Comparison of ENCODE assay signal across 25 cellular contexts in the genomic region with DNA sequence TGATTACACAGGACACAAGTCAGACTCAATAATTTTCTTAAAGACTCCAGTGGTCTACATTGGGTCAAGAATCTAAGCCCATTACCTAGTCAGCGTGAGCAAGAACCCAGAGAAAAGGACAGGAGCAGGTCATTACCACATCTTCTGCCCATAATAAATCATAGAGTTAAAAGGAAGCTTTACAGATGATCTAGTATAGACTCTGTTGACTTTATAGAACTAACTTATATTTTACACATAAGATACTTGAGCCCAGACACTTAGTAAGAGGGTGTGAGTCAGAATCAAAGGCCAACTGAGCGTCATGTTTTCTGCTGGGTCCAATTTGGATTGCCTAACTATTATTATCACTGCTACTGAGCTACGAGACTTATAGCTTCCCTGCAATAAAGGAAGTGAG.
DNase-seq lines count a peak whose midpoint lies in the region; ATAC-seq and TF ChIP-seq lines count a peak whose summit lies in the region.
"Had no signal": no experiment of that assay in that cellular context is flagged by ENCODE, and none has a peak within 500 bp of the region (broad histone marks: within the 10 kb centered on the region; RNA-seq: fewer than 3 reads in every experiment).

No MANE protein-coding gene starts in this region.

- H3K4me1 ChIP-seq in adipocyte (ENCODE audit: control insufficient read depth, insufficient read depth, low read length): peaks cover 3% of the 10 kb centered on the region

- no peaks in the 10 kb centered on the region for H3K36me3 ChIP-seq in adipocyte (ENCODE audit: control insufficient read depth, insufficient read depth, low read length, severe bottlenecking)
- H3K36me3 ChIP-seq: neutrophil, thoracic aorta had no signal

- no peak overlapping the region for H3K9ac ChIP-seq in adipocyte (ENCODE audit: low read length)

- no peak for ATAC-seq in HG03039 (IDR thresholded peaks at IDR 0.05; ENCODE audit: unreplicated experiment)
- ATAC-seq: activated CD8-positive, alpha-beta T cell treated with anti-CD3 and anti-CD28 coated beads for 36 hours; activated naive CD8-positive, alpha-beta T cell treated with anti-CD3 and anti-CD28 coated beads, Interleukin-2, amount 50 U/mL, for 24 hours; GM23338; T-cell had no signal

- no peak overlapping the region for H3K27ac Mint-ChIP-seq in CD14-positive monocyte
- H3K27ac Mint-ChIP-seq: activated CD8-positive, alpha-beta T cell treated with anti-CD3 and anti-CD28 coated beads for 36 hours; activated naive CD8-positive, alpha-beta T cell treated with anti-CD3 and anti-CD28 coated beads, Interleukin-2, amount 50 U/mL, for 24 hours; CD8-positive, alpha-beta memory T cell; GM23338; T-cell had no signal

- no peaks in the 10 kb centered on the region for H3K36me3 Mint-ChIP-seq in CD14-positive monocyte
- H3K36me3 Mint-ChIP-seq: CD8-positive, alpha-beta memory T cell; T-cell had no signal

- TF ChIP-seq CTCF in AG04449 (IDR thresholded peaks at IDR 0.05; ENCODE audit: insufficient read depth, low read length, missing control alignments) (no peak), fibroblast of mammary gland (conservative IDR thresholded peaks at IDR 0.05; ENCODE audit: control insufficient read depth, insufficient read depth, low read depth, low read length) (no peak), CD14-positive monocyte (IDR thresholded peaks at IDR 0.05) (no peak)

- H3K4me3 Mint-ChIP-seq in CD14-positive monocyte: no peak overlapping the region
- H3K4me3 Mint-ChIP-seq: activated CD8-positive, alpha-beta T cell treated with anti-CD3 and anti-CD28 coated beads for 36 hours; activated naive CD8-positive, alpha-beta T cell treated with anti-CD3 and anti-CD28 coated beads, Interleukin-2, amount 50 U/mL, for 24 hours; CD8-positive, alpha-beta memory T cell; GM23338; T-cell had no signal

- no peaks in the 10 kb centered on the region for H3K9me3 ChIP-seq in adipocyte (ENCODE audit: control insufficient read depth, low read length)
- H3K9me3 ChIP-seq: neutrophil, thoracic aorta had no signal

- intact Hi-C loops in CD14-positive monocyte (cut with micrococcal nuclease): no loop called here

- peaks cover 0 to 3% (median 0%) of the 10 kb centered on the region in 3 donors for H3K27me3 Mint-ChIP-seq in CD14-positive monocyte (ENCODE audit: low read depth in 3 of 3)
- H3K27me3 Mint-ChIP-seq: activated CD8-positive, alpha-beta T cell treated with anti-CD3 and anti-CD28 coated beads for 36 hours; activated naive CD8-positive, alpha-beta T cell treated with anti-CD3 and anti-CD28 coated beads, Interleukin-2, amount 50 U/mL, for 24 hours; CD8-positive, alpha-beta memory T cell; T-cell had no signal

- CTCF ChIA-PET in AG04449 (lab: Yijun Ruan, JAX): interaction anchor here (1.0 kb wide), 2 partner anchors 286 to 309 kb away, joined by 3 read pairs; no protein-coding TSS in a partner anchor

- H3K27me3 ChIP-seq in adipocyte (replicated peaks; ENCODE audit: control insufficient read depth, insufficient read depth, low read length): no peaks in the 10 kb centered on the region
- H3K27me3 ChIP-seq: neutrophil had no signal

- H3K4me3 ChIP-seq in AG04449 (ENCODE audit: low read depth, low read length) (no peak overlapping the region), adipocyte (ENCODE audit: low read length) (no peak overlapping the region), fibroblast of mammary gland (ENCODE audit: control insufficient read depth, low read depth, low read length) (no peak overlapping the region)
- H3K4me3 ChIP-seq: GM23338, thoracic aorta had no signal

- H3K9me3 Mint-ChIP-seq in CD14-positive monocyte: peaks cover 0 to 12% (median 2%) of the 10 kb centered on the region in 7 donors
- H3K9me3 Mint-ChIP-seq: activated CD8-positive, alpha-beta T cell treated with anti-CD3 and anti-CD28 coated beads for 36 hours; GM23338 had no signal

- POLR2A ChIA-PET in AG04449 (lab: Yijun Ruan, JAX): no interaction called here

- DNase-seq in AG04449 (ENCODE audit: low read depth, low spot score) (peak; percentile 28), HCEC 1CT (peak; percentile 27), adipocyte (ENCODE audit: low read depth) (peak; percentile 5), fibroblast of mammary gland (ENCODE audit: low read depth) (peak; percentile 20), DMS114 treated with DMSO at 0.1 percent for 48 hours (lab: John Stamatoyannopoulos, UW; ENCODE audit: unreplicated experiment) (no peak), CD14-positive monocyte (ENCODE audit: low spot score) (no peak), hepatic stellate cell (ENCODE audit: low spot score) (no peak)
- DNase-seq: activated CD4-positive, CD25-positive, alpha-beta regulatory T cell treated with anti-CD3 and anti-CD28 coated beads, Interleukin-2, amount 50 U/mL, for 72 hours; activated CD8-positive, alpha-beta T cell treated with anti-CD3 and anti-CD28 coated beads for 36 hours; activated gamma-delta T cell; activated naive CD8-positive, alpha-beta T cell treated with anti-CD3 and anti-CD28 coated beads, Interleukin-2, amount 50 U/mL, for 24 hours; activated T-cell treated with anti-CD3 and anti-CD28 coated beads for 4 hours; CD8-positive, alpha-beta memory T cell; DMS79; erythroblast; IMR-90; NCI-H146; NCI-H526 treated with DMSO at 0.1 percent for 48 hours; small intestine; stimulated activated naive CD4-positive, alpha-beta T cell; T-cell had no signal

- no peaks in the 10 kb centered on the region for H3K4me1 Mint-ChIP-seq in CD14-positive monocyte
- H3K4me1 Mint-ChIP-seq: activated naive CD8-positive, alpha-beta T cell treated with anti-CD3 and anti-CD28 coated beads, Interleukin-2, amount 50 U/mL, for 24 hours; CD8-positive, alpha-beta memory T cell; T-cell had no signal

Comparison
In these comparisons a context has a peak if more than half of its experiments do, and no peak if none do; other contexts are left out.
1. DNase-seq: peak in AG04449 (single experiment), HCEC 1CT (single experiment), adipocyte (single experiment) and fibroblast of mammary gland (single experiment); none in DMS114 treated with DMSO at 0.1 percent for 48 hours (single experiment), CD14-positive monocyte (single experiment) and hepatic stellate cell (single experiment).